Comparison of ENCODE assay signal across 31 cellular contexts in genomic region chr10:20839910-20840309, GRCh38. TPM values are rescaled to one million over a fixed set of nuclear protein-coding genes. Genes with fewer than 3 reads are reported as not detected.
"Had no signal": no experiment of that assay in that cellular context is flagged by ENCODE, and none has a peak within 500 bp of the region (broad histone marks: within the 10 kb centered on the region; RNA-seq: fewer than 3 reads in every experiment).

No MANE protein-coding gene starts in this region.

- H3K27ac ChIP-seq: adrenal gland, VCaP had no signal

- DNase-seq: activated B cell treated with CpG ODN at 0.5 μM for 24 hours; activated CD4-positive, alpha-beta memory T cell treated with anti-CD3 and anti-CD28 coated beads for 36 hours; activated CD4-positive, alpha-beta T cell treated with anti-CD3 and anti-CD28 coated beads for 4 hours; activated CD4-positive, alpha-beta T cell treated with anti-CD3 and anti-CD28 coated beads, Interleukin-2, amount 10 ng/mL, durations not matched to agents 24 days and 14 days; activated CD4-positive, alpha-beta T cell treated with anti-CD3 and anti-CD28 coated beads, Interleukin-2, amount 50 U/mL, for 1 hour; activated CD4-positive, alpha-beta T cell treated with anti-CD3 and anti-CD28 coated beads, Interleukin-2, amount 50 U/mL, for 4 hours; activated CD4-positive, CD25-positive, alpha-beta regulatory T cell treated with anti-CD3 and anti-CD28 coated beads, Interleukin-2, amount 50 U/mL, for 72 hours; activated CD8-positive, alpha-beta memory T cell treated with anti-CD3 and anti-CD28 coated beads, Interleukin-2, amount 50 U/mL, for 4 hours; activated CD8-positive, alpha-beta T cell treated with anti-CD3 and anti-CD28 coated beads for 36 hours; activated effector memory CD4-positive, alpha-beta T cell treated with anti-CD3 and anti-CD28 coated beads, Interleukin-2, amount 50 U/mL, for 16 hours; activated gamma-delta T cell treated with Interleukin-2 at 50 U/mL for 16 hours; activated naive CD4-positive, alpha-beta T cell; activated naive CD4-positive, alpha-beta T cell treated with anti-CD3 and anti-CD28 coated beads for 36 hours; activated naive CD4-positive, alpha-beta T cell treated with anti-CD3 and anti-CD28 coated beads, Interleukin-2, amount 50 U/mL, for 16 hours; activated naive CD8-positive, alpha-beta T cell treated with anti-CD3 and anti-CD28 coated beads for 36 hours; activated T-cell treated with anti-CD3 and anti-CD28 coated beads for 4 hours; activated T-cell treated with anti-CD3 and anti-CD28 coated beads, Interleukin-2, amount 50 U/mL, for 1 hour; activated T-cell treated with anti-CD3 and anti-CD28 coated beads, Interleukin-2, amount 50 U/mL, for 4 hours; activated T-cell treated with anti-CD3 and anti-CD28 coated beads, Interleukin-2, amount 50 U/mL, for 72 hours; adrenal gland; amniotic stem cell; aorta; central memory CD4-positive, alpha-beta T cell; T-helper 1 cell; T-helper 2 cell; T-helper 9 cell had no signal

- H3K9me3 ChIP-seq: adrenal gland had no signal

- H3K27me3 ChIP-seq: adrenal gland had no signal

- H3K36me3 ChIP-seq: adrenal gland had no signal

- ATAC-seq: activated CD8-positive, alpha-beta T cell treated with anti-CD3 and anti-CD28 coated beads for 36 hours; activated naive CD4-positive, alpha-beta T cell treated with anti-CD3 and anti-CD28 coated beads, Interleukin-2, amount 50 U/mL, for 72 hours; activated T-cell treated with anti-CD3 and anti-CD28 coated beads, Interleukin-2, amount 50 U/mL, for 4 hours; activated T-cell treated with anti-CD3 and anti-CD28 coated beads, Interleukin-2, amount 50 U/mL, for 72 hours; activated T-helper 17 cell treated with anti-CD3 and anti-CD28 coated beads, Interleukin-2, amount 50 U/mL, for 72 hours had no signal

- H3K4me3 ChIP-seq: adrenal gland had no signal

- H3K4me1 ChIP-seq: adrenal gland had no signal

- FAIRE-seq: bronchial epithelial cell, TTC549 had no signal

RNA-seq across cellular contexts. Expression of gene NEBL, which starts 57.2 kb away (rescaled TPM):
- total RNA-seq: activated B cell treated with CpG ODN at 0.5 μM for 24 hours; activated CD4-positive, alpha-beta memory T cell treated with anti-CD3 and anti-CD28 coated beads for 36 hours; activated T-helper 17 cell treated with anti-CD3 and anti-CD28 coated beads, Interleukin-2, amount 50 U/mL, for 72 hours had no signal
